In genomic region chr10:90313548-90314325, GRCh38 we compare ENCODE assay signal across 22 cellular contexts.
DNase-seq lines count a peak whose midpoint lies in the region; ATAC-seq and TF ChIP-seq lines count a peak whose summit lies in the region.
"Had no signal": no experiment of that assay in that cellular context is flagged by ENCODE, and none has a peak within 500 bp of the region (broad histone marks: within the 10 kb centered on the region; RNA-seq: fewer than 3 reads in every experiment).

No MANE protein-coding gene starts in this region.

- no peak overlapping the region for H3K9ac ChIP-seq in endodermal cell (ENCODE audit: extremely low read depth, low read length, poor library complexity, severe bottlenecking)
- H3K9ac ChIP-seq: KMS-11 had no signal

- TF ChIP-seq CTCF in endodermal cell (conservative IDR thresholded peaks at IDR 0.05), result no peak
- TF ChIP-seq CTCF in mesothelial cell of epicardium (IDR thresholded peaks at IDR 0.05; ENCODE audit: unreplicated experiment), result no peak

- H3K27ac ChIP-seq in endodermal cell (ENCODE audit: low read depth, low read length), result no peak overlapping the region
- H3K27ac ChIP-seq: KMS-11, transverse colon, VCaP had no signal

- H3K36me3 ChIP-seq in endodermal cell (ENCODE audit: control insufficient read depth, insufficient read depth, low read length), result no peaks in the 10 kb centered on the region
- H3K36me3 ChIP-seq: HAP-1, transverse colon had no signal

- H3K9me3 Mint-ChIP-seq in endodermal cell (peaks cover 10% of the 10 kb centered on the region), mesothelial cell of epicardium (peaks cover 6% of the 10 kb centered on the region)
- peaks cover 5% of the 10 kb centered on the region for H3K9me3 Mint-ChIP-seq in natural killer cell treated with Interleukin-12 subunit alpha and Interleukin-12 subunit beta and Interleukin-15 and Interleukin-18, amount 100 ng/mL, for 72 hours
- peaks cover 2% of the 10 kb centered on the region for H3K9me3 Mint-ChIP-seq in activated CD4-positive, alpha-beta T cell treated with anti-CD3 and anti-CD28 coated beads, Interleukin-2, amount 10 ng/mL, durations not matched to agents 24 days and 14 days

- H3K36me3 Mint-ChIP-seq in endodermal cell (ENCODE audit: low read depth) (peaks cover 5% of the 10 kb centered on the region), mesothelial cell of epicardium (peaks cover 1% of the 10 kb centered on the region)
- H3K36me3 Mint-ChIP-seq in natural killer cell treated with Interleukin-12 subunit alpha and Interleukin-12 subunit beta and Interleukin-15 and Interleukin-18, amount 100 ng/mL, for 72 hours, result no peaks in the 10 kb centered on the region
- H3K36me3 Mint-ChIP-seq in activated CD4-positive, alpha-beta T cell treated with anti-CD3 and anti-CD28 coated beads, Interleukin-2, amount 10 ng/mL, durations not matched to agents 24 days and 14 days (ENCODE audit: low read depth), result no peaks in the 10 kb centered on the region
- H3K36me3 Mint-ChIP-seq: CD4-positive, alpha-beta memory T cell had no signal

- H3K4me1 Mint-ChIP-seq in endodermal cell, result peaks cover 24% of the 10 kb centered on the region
- peaks cover 22% of the 10 kb centered on the region for H3K4me1 Mint-ChIP-seq in mesothelial cell of epicardium
- H3K4me1 Mint-ChIP-seq in natural killer cell treated with Interleukin-12 subunit alpha and Interleukin-12 subunit beta and Interleukin-15 and Interleukin-18, amount 100 ng/mL, for 72 hours (ENCODE audit: low read depth in 2 of 2), result no peaks in the 10 kb centered on the region
- H3K4me1 Mint-ChIP-seq in activated CD4-positive, alpha-beta T cell treated with anti-CD3 and anti-CD28 coated beads, Interleukin-2, amount 10 ng/mL, durations not matched to agents 24 days and 14 days, result no peaks in the 10 kb centered on the region
- H3K4me1 Mint-ChIP-seq: CD4-positive, alpha-beta memory T cell; T-helper 17 cell had no signal

- H3K4me3 ChIP-seq in endodermal cell (ENCODE audit: low read length), result peak overlapping the region; percentile 5
- H3K4me3 ChIP-seq: HAP-1, transverse colon had no signal

- peak; percentile 71 for DNase-seq in ELR (ENCODE audit: low read depth)
- DNase-seq in NCI-H226, result peak; percentile 19
- no peak for DNase-seq in endodermal cell
- no peak for DNase-seq in mesothelial cell of epicardium (ENCODE audit: low spot score in 2 of 2, unreplicated experiment in 2 of 2)
- no peak for DNase-seq in left colon
- no peak for DNase-seq in natural killer cell treated with Interleukin-12 subunit alpha and Interleukin-12 subunit beta and Interleukin-15 and Interleukin-18, amount 100 ng/mL, for 72 hours (ENCODE audit: low spot score)
- no peak for DNase-seq in medulla oblongata (ENCODE audit: extremely low spot score)
- no peak for DNase-seq in activated CD4-positive, alpha-beta T cell treated with anti-CD3 and anti-CD28 coated beads, Interleukin-2, amount 10 ng/mL, durations not matched to agents 24 days and 14 days
- DNase-seq: activated CD4-positive, alpha-beta T cell treated with anti-CD3 and anti-CD28 coated beads, Interleukin-2, amount 50 U/mL, for 4 hours; anterior cingulate cortex; CD4-positive, alpha-beta memory T cell; effector CD8-positive, alpha-beta T cell; NCI-H1092; NCI-H2029; NCI-H526; retina; stimulated activated naive CD4-positive, alpha-beta T cell treated with Interleukin-2 at 50 U/mL for 16 hours; T-helper 17 cell; transverse colon had no signal

- H3K4me1 ChIP-seq in endodermal cell (ENCODE audit: control insufficient read depth, insufficient read depth, low read length), result no peaks in the 10 kb centered on the region
- H3K4me1 ChIP-seq: transverse colon had no signal

- intact Hi-C loops in left colon (cut with DNase I, micrococcal nuclease), result no loop called here
- intact Hi-C loops in activated CD4-positive, alpha-beta T cell treated with anti-CD3 and anti-CD28 coated beads, Interleukin-2, amount 10 ng/mL, durations not matched to agents 24 days and 14 days (cut with micrococcal nuclease), result no loop called here

- H3K27me3 Mint-ChIP-seq in endodermal cell (ENCODE audit: insufficient read depth) (no peaks in the 10 kb centered on the region), mesothelial cell of epicardium (ENCODE audit: low read depth) (peaks cover 12% of the 10 kb centered on the region)
- H3K27me3 Mint-ChIP-seq in natural killer cell treated with Interleukin-12 subunit alpha and Interleukin-12 subunit beta and Interleukin-15 and Interleukin-18, amount 100 ng/mL, for 72 hours, result no peaks in the 10 kb centered on the region
- H3K27me3 Mint-ChIP-seq in activated CD4-positive, alpha-beta T cell treated with anti-CD3 and anti-CD28 coated beads, Interleukin-2, amount 10 ng/mL, durations not matched to agents 24 days and 14 days, result no peaks in the 10 kb centered on the region
- H3K27me3 Mint-ChIP-seq: CD4-positive, alpha-beta memory T cell; T-helper 17 cell had no signal

- peaks cover 9% of the 10 kb centered on the region for H3K9me3 ChIP-seq in endodermal cell (ENCODE audit: control insufficient read depth, low read length)
- H3K9me3 ChIP-seq: HAP-1, transverse colon had no signal

- 82% methylated on average over 3 of the region's 3 CpGs; no CpG with 5 or more reads in 1 of the 2 experiments for WGBS in endodermal cell (ENCODE audit: insufficient coverage in 1 of 2, insufficient read length in 1 of 2), 2 experiments

- H3K27me3 ChIP-seq in endodermal cell (ENCODE audit: control insufficient read depth, insufficient read depth, low read length, poor library complexity, severe bottlenecking), result no peaks in the 10 kb centered on the region
- H3K27me3 ChIP-seq: transverse colon had no signal

- H3K27ac Mint-ChIP-seq in endodermal cell (no peak overlapping the region), mesothelial cell of epicardium (peak overlapping the region; percentile 58)
- no peak overlapping the region for H3K27ac Mint-ChIP-seq in natural killer cell treated with Interleukin-12 subunit alpha and Interleukin-12 subunit beta and Interleukin-15 and Interleukin-18, amount 100 ng/mL, for 72 hours
- H3K27ac Mint-ChIP-seq in activated CD4-positive, alpha-beta T cell treated with anti-CD3 and anti-CD28 coated beads, Interleukin-2, amount 10 ng/mL, durations not matched to agents 24 days and 14 days, result no peak overlapping the region
- H3K27ac Mint-ChIP-seq: CD4-positive, alpha-beta memory T cell; T-helper 17 cell had no signal

- ATAC-seq in left colon, result no peak
- no peak for ATAC-seq in natural killer cell treated with Interleukin-12 subunit alpha and Interleukin-12 subunit beta and Interleukin-15 and Interleukin-18, amount 100 ng/mL, for 72 hours
- ATAC-seq: T-helper 17 cell had no signal

- no peak overlapping the region for H3K4me3 Mint-ChIP-seq in endodermal cell
- no peak overlapping the region for H3K4me3 Mint-ChIP-seq in mesothelial cell of epicardium
- no peak overlapping the region for H3K4me3 Mint-ChIP-seq in natural killer cell treated with Interleukin-12 subunit alpha and Interleukin-12 subunit beta and Interleukin-15 and Interleukin-18, amount 100 ng/mL, for 72 hours
- no peak overlapping the region for H3K4me3 Mint-ChIP-seq in activated CD4-positive, alpha-beta T cell treated with anti-CD3 and anti-CD28 coated beads, Interleukin-2, amount 10 ng/mL, durations not matched to agents 24 days and 14 days
- H3K4me3 Mint-ChIP-seq: CD4-positive, alpha-beta memory T cell; T-helper 17 cell had no signal

Comparison
In these comparisons a context has a peak if more than half of its experiments do, and no peak if none do; other contexts are left out.
1. DNase-seq: peak in ELR (single experiment) and NCI-H226 (single experiment); none in endodermal cell (single experiment), mesothelial cell of epicardium (0 of 2), left colon (0 of 2), natural killer cell treated with Interleukin-12 subunit alpha and Interleukin-12 subunit beta and Interleukin-15 and Interleukin-18, amount 100 ng/mL, for 72 hours (single experiment), medulla oblongata (single experiment) and activated CD4-positive, alpha-beta T cell treated with anti-CD3 and anti-CD28 coated beads, Interleukin-2, amount 10 ng/mL, durations not matched to agents 24 days and 14 days (single experiment).